10 cellular contexts compared by ENCODE assay signal in genomic region chr14:49962616-49963015, GRCh38.
DNase-seq lines count a peak whose midpoint lies in the region; ATAC-seq and TF ChIP-seq lines count a peak whose summit lies in the region.
"Had no signal": no experiment of that assay in that cellular context is flagged by ENCODE, and none has a peak within 500 bp of the region (broad histone marks: within the 10 kb centered on the region; RNA-seq: fewer than 3 reads in every experiment).

No MANE protein-coding gene starts in this region.

- peaks cover 49% of the 10 kb centered on the region for H3K4me1 Mint-ChIP-seq in activated CD4-positive, alpha-beta T cell treated with anti-CD3 and anti-CD28 coated beads, Interleukin-2, amount 10 ng/mL, durations not matched to agents 24 days and 14 days

- no peaks in the 10 kb centered on the region for H3K36me3 ChIP-seq in trophoblast cell (ENCODE audit: control insufficient read depth in 1 of 2, insufficient read depth in 2 of 2, low read length in 2 of 2)

- no peak for TF ChIP-seq CTCF in GM13976 (IDR thresholded peaks at IDR 0.05; ENCODE audit: borderline replicate concordance, control extremely low read depth, extremely low read depth, insufficient read depth, missing control alignments)

- no peak overlapping the region for H4K8ac ChIP-seq in trophoblast cell (ENCODE audit: low read depth, low read length)

- DNase-seq in GM13976 (ENCODE audit: low spot score): peak; percentile 70
- DNase-seq in activated CD4-positive, alpha-beta T cell treated with anti-CD3 and anti-CD28 coated beads, Interleukin-2, amount 10 ng/mL, durations not matched to agents 24 days and 14 days: peak; percentile 70
- peak; percentile 72 to 80 for DNase-seq in trophoblast cell
- DNase-seq in GM03348 (ENCODE audit: low spot score): no peak
- no peak for DNase-seq in cerebellar cortex (ENCODE audit: low spot score)
- no peak for DNase-seq in cerebellar nuclear complex (lab: John Stamatoyannopoulos, UW)

- H3K9me3 ChIP-seq in trophoblast cell (ENCODE audit: insufficient read depth, low read depth, low read length): peaks cover 2% of the 10 kb centered on the region

- H3K4me3 ChIP-seq in trophoblast cell (ENCODE audit: low read depth, low read length): no peak overlapping the region
- H3K4me3 ChIP-seq: dorsolateral prefrontal cortex had no signal

- H3K18ac ChIP-seq in trophoblast cell (ENCODE audit: low read length): no peak overlapping the region

- no peak overlapping the region for H2AFZ ChIP-seq in trophoblast cell (ENCODE audit: insufficient read depth, low read length, poor library complexity)
- H2AFZ ChIP-seq: parathyroid adenoma had no signal

- peaks cover 2% of the 10 kb centered on the region for H3K79me2 ChIP-seq in trophoblast cell (ENCODE audit: control insufficient read depth, insufficient read depth, low read length, poor library complexity)
- H3K79me2 ChIP-seq: parathyroid adenoma had no signal

- peak overlapping the region; percentile 81 for H3K27ac Mint-ChIP-seq in activated CD4-positive, alpha-beta T cell treated with anti-CD3 and anti-CD28 coated beads, Interleukin-2, amount 10 ng/mL, durations not matched to agents 24 days and 14 days

- H4K91ac ChIP-seq in trophoblast cell (ENCODE audit: low read depth, low read length): no peak overlapping the region

- ATAC-seq in HG02798 (IDR thresholded peaks at IDR 0.05; ENCODE audit: poor library complexity, unreplicated experiment) (peak; percentile 50), GM19035 (IDR thresholded peaks at IDR 0.05; ENCODE audit: unreplicated experiment) (no peak)

- H3K23ac ChIP-seq in trophoblast cell (ENCODE audit: low read length): no peak overlapping the region

- no peak overlapping the region for H3K27ac ChIP-seq in trophoblast cell (ENCODE audit: low read depth, low read length)
- H3K27ac ChIP-seq: parathyroid adenoma had no signal

- H3K36me3 Mint-ChIP-seq in activated CD4-positive, alpha-beta T cell treated with anti-CD3 and anti-CD28 coated beads, Interleukin-2, amount 10 ng/mL, durations not matched to agents 24 days and 14 days (ENCODE audit: low read depth): peaks cover 4% of the 10 kb centered on the region

- no peaks in the 10 kb centered on the region for H3K27me3 ChIP-seq in trophoblast cell (ENCODE audit: insufficient read depth, low read length)
- H3K27me3 ChIP-seq: dorsolateral prefrontal cortex had no signal

- H3K9ac ChIP-seq in trophoblast cell (ENCODE audit: low read length): no peak overlapping the region
- H3K9ac ChIP-seq: parathyroid adenoma had no signal

- H3K4me1 ChIP-seq in trophoblast cell (ENCODE audit: control insufficient read depth in 1 of 2, insufficient read depth in 2 of 2, low read length in 2 of 2): peaks cover 4 to 19% of the 10 kb centered on the region in 2 experiments
- H3K4me1 ChIP-seq: parathyroid adenoma had no signal

- no peak overlapping the region for H3K4ac ChIP-seq in trophoblast cell (ENCODE audit: low read depth, low read length)

- peaks cover 3% of the 10 kb centered on the region for H3K9me3 Mint-ChIP-seq in activated CD4-positive, alpha-beta T cell treated with anti-CD3 and anti-CD28 coated beads, Interleukin-2, amount 10 ng/mL, durations not matched to agents 24 days and 14 days

- H2BK12ac ChIP-seq in trophoblast cell (ENCODE audit: low read length): no peak overlapping the region

- H3K4me2 ChIP-seq in trophoblast cell (ENCODE audit: low read length): no peak overlapping the region

- intact Hi-C loops in activated CD4-positive, alpha-beta T cell treated with anti-CD3 and anti-CD28 coated beads, Interleukin-2, amount 10 ng/mL, durations not matched to agents 24 days and 14 days (cut with micrococcal nuclease): loop anchor here (1.0 to 5.0 kb wide), 4 partner anchors 9 to 63 kb away; no protein-coding TSS in a partner anchor

- peak overlapping the region; percentile 22 for H2BK120ac ChIP-seq in trophoblast cell (ENCODE audit: insufficient read depth, low read length, poor library complexity)

- H3K14ac ChIP-seq in trophoblast cell (ENCODE audit: low read length): no peak overlapping the region

- WGBS in trophoblast cell (ENCODE audit: extremely low coverage, insufficient coverage, insufficient read length): no CpG with 5 or more reads among the region's 6 CpGs

- H3K27me3 Mint-ChIP-seq in activated CD4-positive, alpha-beta T cell treated with anti-CD3 and anti-CD28 coated beads, Interleukin-2, amount 10 ng/mL, durations not matched to agents 24 days and 14 days: no peaks in the 10 kb centered on the region

- peak overlapping the region; percentile 53 for H2BK5ac ChIP-seq in trophoblast cell (ENCODE audit: low read depth, low read length, poor library complexity)

- peaks cover 9% of the 10 kb centered on the region for H3K79me1 ChIP-seq in trophoblast cell (ENCODE audit: low read length)

- no peak overlapping the region for H4K12ac ChIP-seq in trophoblast cell (ENCODE audit: low read depth, low read length)

- H2AK5ac ChIP-seq in trophoblast cell (ENCODE audit: low read length): no peak overlapping the region

- peak overlapping the region; percentile 50 for H3K4me3 Mint-ChIP-seq in activated CD4-positive, alpha-beta T cell treated with anti-CD3 and anti-CD28 coated beads, Interleukin-2, amount 10 ng/mL, durations not matched to agents 24 days and 14 days

- in situ Hi-C loops in GM13976 (cut with MboI; ENCODE audit: low sequenced_read_pairs, unreplicated experiment): no loop called here

Comparison
In these comparisons a context has a peak if more than half of its experiments do, and no peak if none do; other contexts are left out.
1. DNase-seq: peak in GM13976 (single experiment), activated CD4-positive, alpha-beta T cell treated with anti-CD3 and anti-CD28 coated beads, Interleukin-2, amount 10 ng/mL, durations not matched to agents 24 days and 14 days (single experiment) and trophoblast cell (2 of 2); none in GM03348 (single experiment), cerebellar cortex (single experiment) and cerebellar nuclear complex (0 of 2).